ENCODE assay signal across 2 cellular contexts in genomic region chr18:71077451-71077850, GRCh38.
TF ChIP-seq lines count a peak whose summit lies in the region.

No MANE protein-coding gene starts in this region.

TF ChIP-seq in SK-N-SH, 30 proteins besides CTCF, POLR2A, EP300 and RAD21 (continued from another document):
- TF ChIP-seq REST (IDR thresholded peaks at IDR 0.05; ENCODE audit: low read depth, low read length) (no peak), ZBTB33 (IDR thresholded peaks at IDR 0.05; ENCODE audit: borderline replicate concordance, low read depth) (no peak), RXRA (IDR thresholded peaks at IDR 0.05; ENCODE audit: borderline replicate concordance, low read depth) (no peak)
TF ChIP-seq in SK-N-SH: peak in this region for 0.

TF ChIP-seq in SK-N-SH treated with all-trans-retinoic acid at 6 μM for 48 hours, 23 proteins besides CTCF, POLR2A, EP300 and RAD21 (continued from another document):
- TF ChIP-seq TSHZ2 (CRISPR knock-in tag; IDR thresholded peaks at IDR 0.05): no peak
- TF ChIP-seq TOX (CRISPR knock-in tag; IDR thresholded peaks at IDR 0.05; ENCODE audit: borderline replicate concordance): no peak
TF ChIP-seq in SK-N-SH treated with all-trans-retinoic acid at 6 μM for 48 hours: peak in this region for 0.
